In the genomic region with DNA sequence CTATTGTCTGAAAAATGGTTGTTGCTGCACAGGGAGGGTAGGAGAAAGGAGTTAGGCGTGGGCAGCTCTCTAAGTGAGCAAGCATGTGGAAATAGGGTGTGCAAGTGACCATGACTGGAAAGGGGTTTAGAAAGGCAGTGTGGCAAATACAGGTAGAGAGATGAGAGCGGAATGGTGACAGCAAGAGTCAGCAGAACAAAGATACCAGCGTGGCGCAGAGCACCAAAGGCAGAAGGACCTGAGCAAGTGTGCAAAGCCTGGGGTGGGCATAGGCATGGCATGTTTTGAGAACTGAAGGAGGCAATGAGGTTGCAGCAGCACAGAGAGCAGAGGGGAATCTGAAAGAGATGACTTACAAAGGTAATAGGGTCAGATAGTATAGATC, we compare ENCODE assay signal across 22 cellular contexts.
"Had no signal": no experiment of that assay in that cellular context is flagged by ENCODE, and none has a peak within 500 bp of the region (broad histone marks: within the 10 kb centered on the region; RNA-seq: fewer than 3 reads in every experiment).

No MANE protein-coding gene starts in this region.

- FAIRE-seq: endometrium, frontal cortex, kidney had no signal

- H3K9me3 ChIP-seq: prostate gland, sigmoid colon, thoracic aorta, vagina had no signal

- ATAC-seq: effector memory CD8-positive, alpha-beta T cell; left lobe of liver; naive thymus-derived CD4-positive, alpha-beta T cell; right cardiac atrium; stimulated activated memory B cell treated with anti-CD40 and anti-IgM and Interleukin-4, amounts not matched to agents 10 μg/mL and 1 μg/mL and 100 μg/mL, for 72 hours; stimulated activated naive CD8-positive, alpha-beta T cell treated with anti-CD3 and anti-CD28 coated beads, Interleukin-15, Interleukin-2, amounts not matched to agents 100 U/mL and 50 U/mL, for 24 hours had no signal

- H3K4me1 ChIP-seq: prostate gland had no signal

- H3K4me2 ChIP-seq: neural progenitor cell had no signal

- H3K4me3 Mint-ChIP-seq: effector memory CD8-positive, alpha-beta T cell; naive thymus-derived CD4-positive, alpha-beta T cell; nephron; neural progenitor cell; stimulated activated memory B cell treated with anti-CD40 and anti-IgM and Interleukin-4, amounts not matched to agents 10 μg/mL and 1 μg/mL and 100 μg/mL, for 72 hours had no signal

- H2AFZ ChIP-seq: neural progenitor cell had no signal

- H3K27me3 ChIP-seq: neural progenitor cell, sigmoid colon, spleen, tibial nerve, vagina had no signal

- H3K36me3 ChIP-seq: neural progenitor cell, prostate gland had no signal

- H3K9ac ChIP-seq: neural progenitor cell had no signal

- H3K4me1 Mint-ChIP-seq: naive thymus-derived CD4-positive, alpha-beta T cell; stimulated activated memory B cell treated with anti-CD40 and anti-IgM and Interleukin-4, amounts not matched to agents 10 μg/mL and 1 μg/mL and 100 μg/mL, for 72 hours had no signal

- H3K27me3 Mint-ChIP-seq: stimulated activated memory B cell treated with anti-CD40 and anti-IgM and Interleukin-4, amounts not matched to agents 10 μg/mL and 1 μg/mL and 100 μg/mL, for 72 hours had no signal

- H3K4me3 ChIP-seq: neural progenitor cell, prostate gland, sigmoid colon, spleen, thoracic aorta, tibial nerve, vagina had no signal

- H3K27ac Mint-ChIP-seq: effector memory CD8-positive, alpha-beta T cell; naive thymus-derived CD4-positive, alpha-beta T cell; neural progenitor cell; stimulated activated memory B cell treated with anti-CD40 and anti-IgM and Interleukin-4, amounts not matched to agents 10 μg/mL and 1 μg/mL and 100 μg/mL, for 72 hours had no signal

- H3K27ac ChIP-seq: neural progenitor cell, prostate gland, spleen, thoracic aorta, tibial nerve, vagina had no signal

- H3K36me3 Mint-ChIP-seq: stimulated activated memory B cell treated with anti-CD40 and anti-IgM and Interleukin-4, amounts not matched to agents 10 μg/mL and 1 μg/mL and 100 μg/mL, for 72 hours had no signal

- DNase-seq: cortex of kidney; effector memory CD8-positive, alpha-beta T cell; head of caudate nucleus; kidney; midbrain; naive thymus-derived CD4-positive, alpha-beta T cell; right cardiac atrium; sigmoid colon; spleen; stimulated activated CD4-positive, alpha-beta T cell treated with anti-CD3 and anti-CD28 coated beads, Interleukin-4, amount 100 ng/mL, for 4 hours; stimulated activated naive CD8-positive, alpha-beta T cell treated with anti-CD3 and anti-CD28 coated beads, Interleukin-15, Interleukin-2, amounts not matched to agents 100 U/mL and 50 U/mL, for 24 hours; substantia nigra had no signal
